In the genomic region with DNA sequence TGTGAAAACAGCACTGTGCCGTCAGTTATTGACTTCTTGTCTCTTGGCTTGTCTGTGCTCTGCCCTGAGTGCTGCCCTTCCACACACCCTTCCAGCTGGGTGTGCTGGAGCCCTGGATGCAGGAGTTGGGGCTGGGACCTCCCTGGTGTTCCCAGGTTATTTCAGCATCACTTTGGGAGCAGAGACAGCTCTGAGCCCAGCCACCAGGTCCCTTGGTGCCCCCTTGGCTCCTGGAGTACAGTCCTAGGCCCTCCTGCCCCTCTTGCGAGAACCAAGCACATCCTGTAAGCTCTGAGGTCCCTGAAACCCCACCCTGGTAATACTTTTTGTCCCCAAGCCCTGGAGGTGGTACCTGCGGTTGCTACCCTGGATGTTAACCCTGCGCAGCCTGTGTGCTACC, we compare ENCODE assay signal across 23 cellular contexts. TPM values are rescaled to one million over a fixed set of nuclear protein-coding genes. Genes with fewer than 3 reads are reported as not detected.
"Had no signal": no experiment of that assay in that cellular context is flagged by ENCODE, and none has a peak within 500 bp of the region (broad histone marks: within the 10 kb centered on the region; RNA-seq: fewer than 3 reads in every experiment).

No MANE protein-coding gene starts in this region.

- H3K27ac Mint-ChIP-seq: activated CD8-positive, alpha-beta T cell treated with anti-CD3 and anti-CD28 coated beads, Interleukin-2, amount 10 ng/mL, durations not matched to agents 7 days and 5 days; activated naive CD8-positive, alpha-beta T cell treated with anti-CD3 and anti-CD28 coated beads, Interleukin-2, amount 10 ng/mL, durations not matched to agents 7 days and 5 days; WTC11 had no signal

- H3K4me3 ChIP-seq: adrenal gland, breast epithelium, K562, SJSA1 had no signal

- ATAC-seq: activated CD8-positive, alpha-beta T cell treated with anti-CD3 and anti-CD28 coated beads, Interleukin-2, amount 10 ng/mL, durations not matched to agents 7 days and 5 days; K562; SK-N-SH treated with all-trans-retinoic acid at 6 μM for 48 hours; WTC11 had no signal

- H3K4me3 Mint-ChIP-seq: activated CD8-positive, alpha-beta T cell treated with anti-CD3 and anti-CD28 coated beads, Interleukin-2, amount 10 ng/mL, durations not matched to agents 7 days and 5 days; activated naive CD8-positive, alpha-beta T cell treated with anti-CD3 and anti-CD28 coated beads, Interleukin-2, amount 10 ng/mL, durations not matched to agents 7 days and 5 days; WTC11 had no signal

- H3K36me3 ChIP-seq: breast epithelium had no signal

- H3K27me3 Mint-ChIP-seq: activated naive CD8-positive, alpha-beta T cell treated with anti-CD3 and anti-CD28 coated beads, Interleukin-2, amount 10 ng/mL, durations not matched to agents 7 days and 5 days had no signal

- H3K4me1 Mint-ChIP-seq: activated naive CD8-positive, alpha-beta T cell treated with anti-CD3 and anti-CD28 coated beads, Interleukin-2, amount 10 ng/mL, durations not matched to agents 7 days and 5 days had no signal

- DNase-seq: activated CD4-positive, alpha-beta T cell treated with anti-CD3 and anti-CD28 coated beads for 48 hours; activated CD4-positive, alpha-beta T cell treated with anti-CD3 and anti-CD28 coated beads, Interleukin-2, amount 50 U/mL, for 4 hours; activated CD4-positive, CD25-positive, alpha-beta regulatory T cell treated with anti-CD3 and anti-CD28 coated beads, Interleukin-2, amount 50 U/mL, for 72 hours; activated CD8-positive, alpha-beta memory T cell treated with anti-CD3 and anti-CD28 coated beads, Interleukin-2, amount 50 U/mL, for 48 hours; activated CD8-positive, alpha-beta T cell treated with anti-CD3 and anti-CD28 coated beads, Interleukin-2, amount 10 ng/mL, durations not matched to agents 7 days and 5 days; activated naive CD4-positive, alpha-beta T cell treated with anti-CD3 and anti-CD28 coated beads, Interleukin-2, amount 50 U/mL, for 16 hours; activated naive CD8-positive, alpha-beta T cell treated with anti-CD3 and anti-CD28 coated beads, Interleukin-2, amount 10 ng/mL, durations not matched to agents 7 days and 5 days; activated T-cell treated with anti-CD3 and anti-CD28 coated beads, Interleukin-2, amount 50 U/mL, for 1 hour; adrenal gland; Karpas-422; NCI-H1048; NCI-H146; NCI-H187 treated with DMSO at 0.1 percent for 48 hours; NCI-H2081 treated with DMSO at 0.1 percent for 48 hours; NCI-H446; NCI-H524; SHP77; SW 1271 had no signal

- H3K27me3 ChIP-seq: adrenal gland, breast epithelium, SJSA1 had no signal

- H3K27ac ChIP-seq: adrenal gland, breast epithelium, SJSA1 had no signal

- H3K4me1 ChIP-seq: adrenal gland, breast epithelium had no signal

RNA-seq across cellular contexts. Expression of a gene that starts 24.3 kb away (rescaled TPM):
- total RNA-seq: activated CD8-positive, alpha-beta T cell treated with anti-CD3 and anti-CD28 coated beads, Interleukin-2, amount 10 ng/mL, durations not matched to agents 7 days and 5 days; activated naive CD8-positive, alpha-beta T cell treated with anti-CD3 and anti-CD28 coated beads, Interleukin-2, amount 10 ng/mL, durations not matched to agents 7 days and 5 days had no signal
